ENCODE assay signal across 2 cellular contexts in the genomic region with DNA sequence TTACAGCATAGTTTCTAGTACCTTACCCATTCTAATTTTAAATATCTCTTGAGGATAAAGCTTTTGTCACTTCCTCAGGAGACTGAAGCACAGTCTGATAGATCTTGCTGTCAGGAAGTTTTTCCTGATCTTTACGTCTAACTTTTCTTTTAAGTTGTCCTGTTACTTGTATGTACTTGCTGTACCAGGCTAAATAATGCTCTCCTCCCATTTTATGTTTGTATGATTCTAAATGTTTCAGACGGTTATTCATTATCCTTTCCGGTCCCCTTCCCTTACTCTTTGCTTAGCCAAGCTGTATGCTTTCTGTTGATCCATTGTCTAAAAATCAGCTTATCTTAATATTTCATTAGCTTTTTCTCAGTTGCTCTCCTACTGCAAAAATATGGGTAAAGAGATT.
TF ChIP-seq lines count a peak whose summit lies in the region.

No MANE protein-coding gene starts in this region.

TF ChIP-seq in liver, 16 proteins besides CTCF, POLR2A, EP300 and RAD21:
- TF ChIP-seq, protein P1, sequence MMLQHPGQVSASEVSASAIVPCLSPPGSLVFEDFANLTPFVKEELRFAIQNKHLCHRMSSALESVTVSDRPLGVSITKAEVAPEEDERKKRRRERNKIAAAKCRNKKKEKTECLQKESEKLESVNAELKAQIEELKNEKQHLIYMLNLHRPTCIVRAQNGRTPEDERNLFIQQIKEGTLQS (IDR thresholded peaks at IDR 0.05), result no peak
- TF ChIP-seq FOXA2 (IDR thresholded peaks at IDR 0.05) (no peak), HNF4G (IDR thresholded peaks at IDR 0.05) (no peak), YY1 (IDR thresholded peaks at IDR 0.05) (no peak), GABPA (IDR thresholded peaks at IDR 0.05 in 1 of 2, conservative IDR thresholded peaks at IDR 0.05 in 1 of 2) (no peak), FOXA1 (IDR thresholded peaks at IDR 0.05) (no peak), RXRA (IDR thresholded peaks at IDR 0.05) (no peak), HNF4A (conservative IDR thresholded peaks at IDR 0.05) (no peak), EGR1 (IDR thresholded peaks at IDR 0.05; ENCODE audit: low read depth in 2 of 2) (no peak), SP1 (IDR thresholded peaks at IDR 0.05) (no peak), TAF1 (conservative IDR thresholded peaks at IDR 0.05) (no peak), NR2F2 (IDR thresholded peaks at IDR 0.05) (no peak), JUND (IDR thresholded peaks at IDR 0.05) (no peak)
- TF ChIP-seq, protein P2, sequence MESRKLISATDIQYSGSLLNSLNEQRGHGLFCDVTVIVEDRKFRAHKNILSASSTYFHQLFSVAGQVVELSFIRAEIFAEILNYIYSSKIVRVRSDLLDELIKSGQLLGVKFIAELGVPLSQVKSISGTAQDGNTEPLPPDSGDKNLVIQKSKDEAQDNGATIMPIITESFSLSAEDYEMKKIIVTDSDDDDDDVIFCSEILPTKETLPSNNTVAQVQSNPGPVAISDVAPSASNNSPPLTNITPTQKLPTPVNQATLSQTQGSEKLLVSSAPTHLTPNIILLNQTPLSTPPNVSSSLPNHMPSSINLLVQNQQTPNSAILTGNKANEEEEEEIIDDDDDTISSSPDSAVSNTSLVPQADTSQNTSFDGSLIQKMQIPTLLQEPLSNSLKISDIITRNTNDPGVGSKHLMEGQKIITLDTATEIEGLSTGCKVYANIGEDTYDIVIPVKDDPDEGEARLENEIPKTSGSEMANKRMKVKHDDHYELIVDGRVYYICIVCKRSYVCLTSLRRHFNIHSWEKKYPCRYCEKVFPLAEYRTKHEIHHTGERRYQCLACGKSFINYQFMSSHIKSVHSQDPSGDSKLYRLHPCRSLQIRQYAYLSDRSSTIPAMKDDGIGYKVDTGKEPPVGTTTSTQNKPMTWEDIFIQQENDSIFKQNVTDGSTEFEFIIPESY (IDR thresholded peaks at IDR 0.05), result no peak
- TF ChIP-seq, protein P3, sequence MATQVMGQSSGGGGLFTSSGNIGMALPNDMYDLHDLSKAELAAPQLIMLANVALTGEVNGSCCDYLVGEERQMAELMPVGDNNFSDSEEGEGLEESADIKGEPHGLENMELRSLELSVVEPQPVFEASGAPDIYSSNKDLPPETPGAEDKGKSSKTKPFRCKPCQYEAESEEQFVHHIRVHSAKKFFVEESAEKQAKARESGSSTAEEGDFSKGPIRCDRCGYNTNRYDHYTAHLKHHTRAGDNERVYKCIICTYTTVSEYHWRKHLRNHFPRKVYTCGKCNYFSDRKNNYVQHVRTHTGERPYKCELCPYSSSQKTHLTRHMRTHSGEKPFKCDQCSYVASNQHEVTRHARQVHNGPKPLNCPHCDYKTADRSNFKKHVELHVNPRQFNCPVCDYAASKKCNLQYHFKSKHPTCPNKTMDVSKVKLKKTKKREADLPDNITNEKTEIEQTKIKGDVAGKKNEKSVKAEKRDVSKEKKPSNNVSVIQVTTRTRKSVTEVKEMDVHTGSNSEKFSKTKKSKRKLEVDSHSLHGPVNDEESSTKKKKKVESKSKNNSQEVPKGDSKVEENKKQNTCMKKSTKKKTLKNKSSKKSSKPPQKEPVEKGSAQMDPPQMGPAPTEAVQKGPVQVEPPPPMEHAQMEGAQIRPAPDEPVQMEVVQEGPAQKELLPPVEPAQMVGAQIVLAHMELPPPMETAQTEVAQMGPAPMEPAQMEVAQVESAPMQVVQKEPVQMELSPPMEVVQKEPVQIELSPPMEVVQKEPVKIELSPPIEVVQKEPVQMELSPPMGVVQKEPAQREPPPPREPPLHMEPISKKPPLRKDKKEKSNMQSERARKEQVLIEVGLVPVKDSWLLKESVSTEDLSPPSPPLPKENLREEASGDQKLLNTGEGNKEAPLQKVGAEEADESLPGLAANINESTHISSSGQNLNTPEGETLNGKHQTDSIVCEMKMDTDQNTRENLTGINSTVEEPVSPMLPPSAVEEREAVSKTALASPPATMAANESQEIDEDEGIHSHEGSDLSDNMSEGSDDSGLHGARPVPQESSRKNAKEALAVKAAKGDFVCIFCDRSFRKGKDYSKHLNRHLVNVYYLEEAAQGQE (IDR thresholded peaks at IDR 0.05), result no peak
- TF ChIP-seq, protein P4, sequence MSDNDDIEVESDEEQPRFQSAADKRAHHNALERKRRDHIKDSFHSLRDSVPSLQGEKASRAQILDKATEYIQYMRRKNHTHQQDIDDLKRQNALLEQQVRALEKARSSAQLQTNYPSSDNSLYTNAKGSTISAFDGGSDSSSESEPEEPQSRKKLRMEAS (IDR thresholded peaks at IDR 0.05), result no peak

TF ChIP-seq in HepG2, 621 proteins besides CTCF, POLR2A, EP300 and RAD21:
- TF ChIP-seq, protein P5, sequence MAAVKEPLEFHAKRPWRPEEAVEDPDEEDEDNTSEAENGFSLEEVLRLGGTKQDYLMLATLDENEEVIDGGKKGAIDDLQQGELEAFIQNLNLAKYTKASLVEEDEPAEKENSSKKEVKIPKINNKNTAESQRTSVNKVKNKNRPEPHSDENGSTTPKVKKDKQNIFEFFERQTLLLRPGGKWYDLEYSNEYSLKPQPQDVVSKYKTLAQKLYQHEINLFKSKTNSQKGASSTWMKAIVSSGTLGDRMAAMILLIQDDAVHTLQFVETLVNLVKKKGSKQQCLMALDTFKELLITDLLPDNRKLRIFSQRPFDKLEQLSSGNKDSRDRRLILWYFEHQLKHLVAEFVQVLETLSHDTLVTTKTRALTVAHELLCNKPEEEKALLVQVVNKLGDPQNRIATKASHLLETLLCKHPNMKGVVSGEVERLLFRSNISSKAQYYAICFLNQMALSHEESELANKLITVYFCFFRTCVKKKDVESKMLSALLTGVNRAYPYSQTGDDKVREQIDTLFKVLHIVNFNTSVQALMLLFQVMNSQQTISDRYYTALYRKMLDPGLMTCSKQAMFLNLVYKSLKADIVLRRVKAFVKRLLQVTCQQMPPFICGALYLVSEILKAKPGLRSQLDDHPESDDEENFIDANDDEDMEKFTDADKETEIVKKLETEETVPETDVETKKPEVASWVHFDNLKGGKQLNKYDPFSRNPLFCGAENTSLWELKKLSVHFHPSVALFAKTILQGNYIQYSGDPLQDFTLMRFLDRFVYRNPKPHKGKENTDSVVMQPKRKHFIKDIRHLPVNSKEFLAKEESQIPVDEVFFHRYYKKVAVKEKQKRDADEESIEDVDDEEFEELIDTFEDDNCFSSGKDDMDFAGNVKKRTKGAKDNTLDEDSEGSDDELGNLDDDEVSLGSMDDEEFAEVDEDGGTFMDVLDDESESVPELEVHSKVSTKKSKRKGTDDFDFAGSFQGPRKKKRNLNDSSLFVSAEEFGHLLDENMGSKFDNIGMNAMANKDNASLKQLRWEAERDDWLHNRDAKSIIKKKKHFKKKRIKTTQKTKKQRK (IDR thresholded peaks at IDR 0.05; ENCODE audit: low read length), result no peak
- no peak for TF ChIP-seq SRSF1 (optimal IDR thresholded peaks at IDR 0.05; ENCODE audit: low read depth, low read length)
- TF ChIP-seq, protein P6, sequence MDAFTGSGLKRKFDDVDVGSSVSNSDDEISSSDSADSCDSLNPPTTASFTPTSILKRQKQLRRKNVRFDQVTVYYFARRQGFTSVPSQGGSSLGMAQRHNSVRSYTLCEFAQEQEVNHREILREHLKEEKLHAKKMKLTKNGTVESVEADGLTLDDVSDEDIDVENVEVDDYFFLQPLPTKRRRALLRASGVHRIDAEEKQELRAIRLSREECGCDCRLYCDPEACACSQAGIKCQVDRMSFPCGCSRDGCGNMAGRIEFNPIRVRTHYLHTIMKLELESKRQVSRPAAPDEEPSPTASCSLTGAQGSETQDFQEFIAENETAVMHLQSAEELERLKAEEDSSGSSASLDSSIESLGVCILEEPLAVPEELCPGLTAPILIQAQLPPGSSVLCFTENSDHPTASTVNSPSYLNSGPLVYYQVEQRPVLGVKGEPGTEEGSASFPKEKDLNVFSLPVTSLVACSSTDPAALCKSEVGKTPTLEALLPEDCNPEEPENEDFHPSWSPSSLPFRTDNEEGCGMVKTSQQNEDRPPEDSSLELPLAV (CRISPR knock-in tag; conservative IDR thresholded peaks at IDR 0.05; ENCODE audit: low read depth), result no peak
- no peak for TF ChIP-seq NFE2L2 (IDR thresholded peaks at IDR 0.05; ENCODE audit: low read length)
- no peak for TF ChIP-seq ZNF180 (CRISPR knock-in tag; IDR thresholded peaks at IDR 0.05; ENCODE audit: borderline replicate concordance, low read depth)
- no peak for TF ChIP-seq KLF13 (CRISPR knock-in tag; IDR thresholded peaks at IDR 0.05)
- no peak for TF ChIP-seq SAFB2 (CRISPR knock-in tag; IDR thresholded peaks at IDR 0.05; ENCODE audit: borderline replicate concordance, low read depth)
- TF ChIP-seq MXI1 (IDR thresholded peaks at IDR 0.05; ENCODE audit: borderline replicate concordance, low read depth, low read length), result no peak
- TF ChIP-seq ZBTB42 (CRISPR knock-in tag; IDR thresholded peaks at IDR 0.05), result no peak
- no peak for TF ChIP-seq ZNF841 (CRISPR knock-in tag; IDR thresholded peaks at IDR 0.05; ENCODE audit: borderline replicate concordance)
- TF ChIP-seq ZNF329 (CRISPR knock-in tag; IDR thresholded peaks at IDR 0.05; ENCODE audit: low read depth), result no peak
- no peak for TF ChIP-seq NONO (IDR thresholded peaks at IDR 0.05)
- no peak for TF ChIP-seq NONO (CRISPR knock-in tag; conservative IDR thresholded peaks at IDR 0.05)
